ENCODE assay signal across 11 cellular contexts in the genomic region with DNA sequence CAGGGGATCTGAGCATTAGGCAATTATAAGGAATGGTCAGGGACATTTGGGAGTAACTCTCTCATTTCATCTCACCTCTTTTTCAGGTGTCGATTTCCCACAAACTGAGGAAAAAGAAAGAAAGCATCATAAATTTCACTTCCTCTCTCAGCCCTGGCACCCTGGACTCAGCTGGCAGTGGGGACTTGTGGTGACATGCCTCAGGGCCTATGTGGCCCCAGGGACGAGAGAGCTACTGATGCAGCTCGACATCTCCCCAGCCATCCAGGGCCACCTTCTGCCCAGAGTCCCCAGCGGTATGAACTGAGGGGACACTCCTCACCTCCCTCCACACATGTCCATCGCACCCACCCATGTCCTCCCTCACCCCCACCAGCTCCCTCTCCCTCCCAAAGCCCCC. TPM values are rescaled to one million over a fixed set of nuclear protein-coding genes. Genes with fewer than 3 reads are reported as not detected.
DNase-seq lines count a peak whose midpoint lies in the region; ATAC-seq and TF ChIP-seq lines count a peak whose summit lies in the region.
"Had no signal": no experiment of that assay in that cellular context is flagged by ENCODE, and none has a peak within 500 bp of the region (broad histone marks: within the 10 kb centered on the region; RNA-seq: fewer than 3 reads in every experiment).

No MANE protein-coding gene starts in this region.

- no peaks in the 10 kb centered on the region for H3K9me2 ChIP-seq in SK-N-SH

- H3K27ac ChIP-seq in esophagus muscularis mucosa (replicated peaks in 1 of 4) (peak overlapping the region; percentile 53 to 99 (median 96)), thyroid gland (peak overlapping the region in 2 of 3 donors; percentile 24 to 49), SK-N-SH (ENCODE audit: low read depth in 2 of 2, low read length in 1 of 2) (no peak overlapping the region)

- 0 out of 2 replicates have a peak, but pooled peaks cover 5% of the 10 kb centered on the region for H4K20me1 ChIP-seq in SK-N-SH (ENCODE audit: insufficient read depth)

- H3K4me3 ChIP-seq in esophagus muscularis mucosa (no peak overlapping the region), thyroid gland (replicated peaks in 1 of 3) (no peak overlapping the region), SK-N-SH (ENCODE audit: low read depth in 2 of 2, low read length in 1 of 2) (no peak overlapping the region)
- H3K4me3 ChIP-seq: prostate gland had no signal

- TF ChIP-seq POLR2A in esophagus muscularis mucosa (IDR thresholded peaks at IDR 0.05; ENCODE audit: low read depth) = no peak
- TF ChIP-seq POLR2A in thyroid gland (IDR thresholded peaks at IDR 0.05) = no peak

- POLR2A ChIA-PET in SK-N-SH (lab: Yijun Ruan, JAX) = interaction anchor here (0.7 kb wide), 1 partner anchor 10 kb away, joined by 3 read pairs; no protein-coding TSS in a partner anchor
- POLR2A ChIA-PET in activated CD4-positive, alpha-beta memory T cell treated with anti-CD3 and anti-CD28 coated beads for 36 hours (lab: Charles Lee) = interaction anchor here (0.5 kb wide), 1 partner anchor 72 kb away, joined by 4 read pairs; no protein-coding TSS in a partner anchor

- 78% methylated on average over 5 of the region's 5 CpGs for WGBS in esophagus muscularis mucosa
- WGBS in thyroid gland, 2 donors = 74 to 93% methylated on average over 5 of the region's 5 CpGs
- 91% methylated on average over 5 of the region's 5 CpGs for WGBS in SK-N-SH (ENCODE audit: low lambda C conversion rate)

- DNase-seq in activated T-cell treated with anti-CD3 and anti-CD28 coated beads, Interleukin-2, amount 50 U/mL, for 72 hours = no peak
- DNase-seq in activated T-cell treated with anti-CD3 and anti-CD28 coated beads, Interleukin-2, amount 50 U/mL, for 4 hours = no peak
- DNase-seq in esophagus muscularis mucosa (ENCODE audit: extremely low spot score) = no peak
- DNase-seq in thyroid gland = no peak
- no peak for DNase-seq in SK-N-SH
- DNase-seq in activated CD4-positive, alpha-beta memory T cell treated with anti-CD3 and anti-CD28 coated beads for 36 hours = no peak
- DNase-seq in DMS114 treated with DMSO at 0.1 percent for 48 hours (lab: John Stamatoyannopoulos, UW; ENCODE audit: unreplicated experiment) = no peak
- DNase-seq: activated naive CD8-positive, alpha-beta T cell treated with anti-CD3 and anti-CD28 coated beads, Interleukin-2, amount 10 ng/mL, durations not matched to agents 7 days and 5 days; NCI-H1417 had no signal

- intact Hi-C loops in esophagus muscularis mucosa (cut with DNase I) (loop anchor here (5.0 kb wide), 1 partner anchor 202 kb away; a partner anchor contains a TSS), thyroid gland (cut with DNase I) (no loop called here)
- intact Hi-C loops in activated CD4-positive, alpha-beta memory T cell treated with anti-CD3 and anti-CD28 coated beads for 36 hours (cut with micrococcal nuclease) = no loop called here

- H3K27ac Mint-ChIP-seq in activated T-cell treated with anti-CD3 and anti-CD28 coated beads, Interleukin-2, amount 50 U/mL, for 72 hours = peak overlapping the region; percentile 48
- H3K27ac Mint-ChIP-seq in IgD-negative memory B cell = peak overlapping the region; percentile 35 to 82 (median 53)
- no peak overlapping the region for H3K27ac Mint-ChIP-seq in activated CD4-positive, alpha-beta memory T cell treated with anti-CD3 and anti-CD28 coated beads for 36 hours
- H3K27ac Mint-ChIP-seq: activated naive CD8-positive, alpha-beta T cell treated with anti-CD3 and anti-CD28 coated beads, Interleukin-2, amount 10 ng/mL, durations not matched to agents 7 days and 5 days had no signal

- TF ChIP-seq EP300 in esophagus muscularis mucosa (IDR thresholded peaks at IDR 0.05) (no peak), SK-N-SH (IDR thresholded peaks at IDR 0.05; ENCODE audit: borderline replicate concordance in 1 of 2, low read depth in 1 of 2, low read length in 1 of 2) (no peak)

- H3K4me3 Mint-ChIP-seq in activated T-cell treated with anti-CD3 and anti-CD28 coated beads, Interleukin-2, amount 50 U/mL, for 72 hours = no peak overlapping the region
- no peak overlapping the region for H3K4me3 Mint-ChIP-seq in activated T-cell treated with anti-CD3 and anti-CD28 coated beads, Interleukin-2, amount 50 U/mL, for 4 hours
- H3K4me3 Mint-ChIP-seq in IgD-negative memory B cell = peak overlapping the region in 3 of 4 donors; percentile 21 to 81 (median 60)
- H3K4me3 Mint-ChIP-seq in activated CD4-positive, alpha-beta memory T cell treated with anti-CD3 and anti-CD28 coated beads for 36 hours = no peak overlapping the region
- H3K4me3 Mint-ChIP-seq: activated naive CD8-positive, alpha-beta T cell treated with anti-CD3 and anti-CD28 coated beads, Interleukin-2, amount 10 ng/mL, durations not matched to agents 7 days and 5 days had no signal

- H3K27me3 ChIP-seq in esophagus muscularis mucosa (no peaks in the 10 kb centered on the region), thyroid gland (no peaks in the 10 kb centered on the region), SK-N-SH (ENCODE audit: insufficient read depth) (no peaks in the 10 kb centered on the region)

- H3K27me3 Mint-ChIP-seq in activated T-cell treated with anti-CD3 and anti-CD28 coated beads, Interleukin-2, amount 50 U/mL, for 72 hours (ENCODE audit: low read depth) = no peaks in the 10 kb centered on the region
- H3K27me3 Mint-ChIP-seq in activated T-cell treated with anti-CD3 and anti-CD28 coated beads, Interleukin-2, amount 50 U/mL, for 4 hours (ENCODE audit: low read depth) = no peaks in the 10 kb centered on the region
- H3K27me3 Mint-ChIP-seq in IgD-negative memory B cell = peaks cover 57% of the 10 kb centered on the region
- H3K27me3 Mint-ChIP-seq in activated CD4-positive, alpha-beta memory T cell treated with anti-CD3 and anti-CD28 coated beads for 36 hours = no peaks in the 10 kb centered on the region
- H3K27me3 Mint-ChIP-seq: activated naive CD8-positive, alpha-beta T cell treated with anti-CD3 and anti-CD28 coated beads, Interleukin-2, amount 10 ng/mL, durations not matched to agents 7 days and 5 days had no signal

- peaks cover 18% of the 10 kb centered on the region for H3K4me1 Mint-ChIP-seq in activated T-cell treated with anti-CD3 and anti-CD28 coated beads, Interleukin-2, amount 50 U/mL, for 72 hours (ENCODE audit: low read depth)
- H3K4me1 Mint-ChIP-seq in activated T-cell treated with anti-CD3 and anti-CD28 coated beads, Interleukin-2, amount 50 U/mL, for 4 hours (ENCODE audit: low read depth) = peaks cover 36% of the 10 kb centered on the region
- H3K4me1 Mint-ChIP-seq in IgD-negative memory B cell = peaks cover 7 to 19% (median 16%) of the 10 kb centered on the region in 3 donors
- H3K4me1 Mint-ChIP-seq in activated CD4-positive, alpha-beta memory T cell treated with anti-CD3 and anti-CD28 coated beads for 36 hours (ENCODE audit: low read depth) = peaks cover 24% of the 10 kb centered on the region

- H3K36me3 ChIP-seq in esophagus muscularis mucosa (peaks cover 54 to 81% (median 73%) of the 10 kb centered on the region in 4 donors), thyroid gland (peaks cover 66 to 75% of the 10 kb centered on the region in 2 donors), SK-N-SH (replicated peaks in 1 of 2; ENCODE audit: control insufficient read depth in 1 of 2, insufficient read depth in 2 of 2, low read length in 1 of 2) (peaks cover 45 to 58% of the 10 kb centered on the region in 2 experiments)

- peaks cover 59% of the 10 kb centered on the region for H3F3A ChIP-seq in SK-N-SH (replicated peaks; ENCODE audit: insufficient read depth)

- H3K4me1 ChIP-seq in esophagus muscularis mucosa (peaks cover 72 to 100% (median 98%) of the 10 kb centered on the region in 4 donors), thyroid gland (peaks cover 12 to 67% of the 10 kb centered on the region in 2 donors), SK-N-SH (ENCODE audit: control insufficient read depth in 1 of 2, insufficient read depth in 2 of 2, low read depth in 1 of 2, low read length in 1 of 2) (peaks cover 8 to 35% of the 10 kb centered on the region in 2 experiments; a peak in 3 of 4 replicates)

- CTCF ChIA-PET in SK-N-SH (lab: Yijun Ruan, JAX) = no interaction called here
- CTCF ChIA-PET in activated CD4-positive, alpha-beta memory T cell treated with anti-CD3 and anti-CD28 coated beads for 36 hours (lab: Charles Lee) = interaction anchor here (0.9 to 1.1 kb wide), 2 partner anchors 9 to 33 kb away, joined by 3 read pairs; no protein-coding TSS in a partner anchor

- TF ChIP-seq RAD21 in SK-N-SH (IDR thresholded peaks at IDR 0.05; ENCODE audit: low read length) = no peak

- ATAC-seq in activated T-cell treated with anti-CD3 and anti-CD28 coated beads, Interleukin-2, amount 50 U/mL, for 72 hours (replicated peaks in 1 of 2) = no peak
- no peak for ATAC-seq in activated T-cell treated with anti-CD3 and anti-CD28 coated beads, Interleukin-2, amount 50 U/mL, for 4 hours

- H3K36me3 Mint-ChIP-seq in activated T-cell treated with anti-CD3 and anti-CD28 coated beads, Interleukin-2, amount 50 U/mL, for 72 hours (ENCODE audit: insufficient read depth in 2 of 2) = peaks cover 15 to 25% of the 10 kb centered on the region in 2 donors
- peaks cover 28% of the 10 kb centered on the region for H3K36me3 Mint-ChIP-seq in activated T-cell treated with anti-CD3 and anti-CD28 coated beads, Interleukin-2, amount 50 U/mL, for 4 hours (ENCODE audit: insufficient read depth)
- H3K36me3 Mint-ChIP-seq in IgD-negative memory B cell = no peaks in the 10 kb centered on the region
- peaks cover 43% of the 10 kb centered on the region for H3K36me3 Mint-ChIP-seq in activated CD4-positive, alpha-beta memory T cell treated with anti-CD3 and anti-CD28 coated beads for 36 hours

- H3K9ac ChIP-seq in SK-N-SH = no peak overlapping the region

- H2AFZ ChIP-seq in SK-N-SH (ENCODE audit: low read depth) = no peak overlapping the region

- peaks cover 45% of the 10 kb centered on the region for H3K79me2 ChIP-seq in SK-N-SH (ENCODE audit: insufficient read depth)

- no peak overlapping the region for H3K4me2 ChIP-seq in SK-N-SH

- no peaks in the 10 kb centered on the region for H3K9me3 Mint-ChIP-seq in activated T-cell treated with anti-CD3 and anti-CD28 coated beads, Interleukin-2, amount 50 U/mL, for 72 hours
- no peaks in the 10 kb centered on the region for H3K9me3 Mint-ChIP-seq in activated T-cell treated with anti-CD3 and anti-CD28 coated beads, Interleukin-2, amount 50 U/mL, for 4 hours
- H3K9me3 Mint-ChIP-seq in IgD-negative memory B cell = no peaks in the 10 kb centered on the region
- no peaks in the 10 kb centered on the region for H3K9me3 Mint-ChIP-seq in activated CD4-positive, alpha-beta memory T cell treated with anti-CD3 and anti-CD28 coated beads for 36 hours
- H3K9me3 Mint-ChIP-seq: activated naive CD8-positive, alpha-beta T cell treated with anti-CD3 and anti-CD28 coated beads, Interleukin-2, amount 10 ng/mL, durations not matched to agents 7 days and 5 days had no signal

- H3K9me3 ChIP-seq in esophagus muscularis mucosa = no peaks in the 10 kb centered on the region
- H3K9me3 ChIP-seq in thyroid gland = no peaks in the 10 kb centered on the region
- H3K9me3 ChIP-seq in SK-N-SH = no peaks in the 10 kb centered on the region
- H3K9me3 ChIP-seq: prostate gland had no signal

- TF ChIP-seq CTCF in esophagus muscularis mucosa (IDR thresholded peaks at IDR 0.05) = no peak
- no peak for TF ChIP-seq CTCF in thyroid gland (IDR thresholded peaks at IDR 0.05)
- TF ChIP-seq CTCF in SK-N-SH (IDR thresholded peaks at IDR 0.05) = no peak

RNA-seq across cellular contexts. Expression of a gene that starts 11.7 kb away (rescaled TPM):
- 10 to 100 TPM; 48.4 to 52.1 TPM for total RNA-seq in activated T-cell treated with anti-CD3 and anti-CD28 coated beads, Interleukin-2, amount 50 U/mL, for 72 hours
- 10 to 100 TPM; 28.0 to 34.5 (median 33.0) TPM for total RNA-seq in activated T-cell treated with anti-CD3 and anti-CD28 coated beads, Interleukin-2, amount 50 U/mL, for 4 hours
- polyA plus RNA-seq in IgD-negative memory B cell (2.4 TPM), SK-N-SH (2012; rRNA removed) (68.3 and 92.9 TPM in 2 replicates)
- total RNA-seq in esophagus muscularis mucosa (100 to 1,000 TPM; 146 to 464 (median 247) TPM), thyroid gland (100 to 1,000 TPM; 131 to 185 (median 150) TPM)
- polyA plus RNA-seq in SK-N-SH (2012; cell fraction: cytosol; rRNA removed) = 86.7 and 93.2 TPM in 2 replicates
- 72.6 and 75.2 TPM in 2 replicates for polyA plus RNA-seq in SK-N-SH (2012; cell fraction: nucleus; rRNA removed)
- total RNA-seq in activated CD4-positive, alpha-beta memory T cell treated with anti-CD3 and anti-CD28 coated beads for 36 hours = 10 to 100 TPM; 47.5 to 49.6 TPM

RNA-seq across cellular contexts. Expression of a gene that starts 19.7 kb away (rescaled TPM):
- total RNA-seq in activated T-cell treated with anti-CD3 and anti-CD28 coated beads, Interleukin-2, amount 50 U/mL, for 72 hours = not detected
- total RNA-seq in activated T-cell treated with anti-CD3 and anti-CD28 coated beads, Interleukin-2, amount 50 U/mL, for 4 hours = not detected
- polyA plus RNA-seq in IgD-negative memory B cell (not detected), SK-N-SH (2012; rRNA removed) (0.15 and 0.20 TPM in 2 replicates)
- total RNA-seq in esophagus muscularis mucosa (under 1 TPM in 2 of 4 donors, not detected in 2; 0.52 to 0.75 TPM), thyroid gland (100 to 1,000 TPM in 1 of 4 donors, 10 to 100 TPM in 1, 1 to 10 TPM in 2; 4.0 to 325 (median 14.1) TPM)
- 0.10 and 0.13 TPM in 2 replicates for polyA plus RNA-seq in SK-N-SH (2012; cell fraction: cytosol; rRNA removed)
- polyA plus RNA-seq in SK-N-SH (2012; cell fraction: nucleus; rRNA removed) = 0.27 and 0.68 TPM in 2 replicates
- total RNA-seq in activated CD4-positive, alpha-beta memory T cell treated with anti-CD3 and anti-CD28 coated beads for 36 hours = not detected
- total RNA-seq: activated naive CD8-positive, alpha-beta T cell treated with anti-CD3 and anti-CD28 coated beads, Interleukin-2, amount 10 ng/mL, durations not matched to agents 7 days and 5 days had no signal

RNA-seq across cellular contexts. Expression of a gene that starts 45.2 kb away (rescaled TPM):
- under 1 TPM; 0.29 to 0.67 TPM for total RNA-seq in activated T-cell treated with anti-CD3 and anti-CD28 coated beads, Interleukin-2, amount 50 U/mL, for 72 hours
- total RNA-seq in activated T-cell treated with anti-CD3 and anti-CD28 coated beads, Interleukin-2, amount 50 U/mL, for 4 hours = under 1 TPM; 0.05 to 0.84 (median 0.15) TPM
- polyA plus RNA-seq in IgD-negative memory B cell (not detected), SK-N-SH (2012; rRNA removed) (0.71 and 1.6 TPM in 2 replicates)
- total RNA-seq in esophagus muscularis mucosa (1 to 10 TPM in 3 of 4 donors, under 1 TPM in 1; 0.83 to 3.3 (median 1.8) TPM), thyroid gland (100 to 1,000 TPM; 229 to 449 (median 336) TPM)
- 0.97 and 0.98 TPM in 2 replicates for polyA plus RNA-seq in SK-N-SH (2012; cell fraction: cytosol; rRNA removed)
- polyA plus RNA-seq in SK-N-SH (2012; cell fraction: nucleus; rRNA removed) = 1.2 and 1.6 TPM in 2 replicates
- under 1 TPM; 0.17 to 0.26 TPM for total RNA-seq in activated CD4-positive, alpha-beta memory T cell treated with anti-CD3 and anti-CD28 coated beads for 36 hours

RNA-seq across cellular contexts. Expression of a gene that starts 53.8 kb away (rescaled TPM):
- total RNA-seq in activated T-cell treated with anti-CD3 and anti-CD28 coated beads, Interleukin-2, amount 50 U/mL, for 72 hours = 1 to 10 TPM; 1.3 to 1.9 TPM
- total RNA-seq in activated T-cell treated with anti-CD3 and anti-CD28 coated beads, Interleukin-2, amount 50 U/mL, for 4 hours = 1 to 10 TPM; 1.0 to 2.8 (median 1.3) TPM
- not detected for polyA plus RNA-seq in IgD-negative memory B cell
- 100 to 1,000 TPM; 117 to 144 (median 137) TPM for total RNA-seq in esophagus muscularis mucosa
- total RNA-seq in thyroid gland = 100 to 1,000 TPM; 152 to 215 (median 178) TPM
- polyA plus RNA-seq in SK-N-SH (2012; rRNA removed) = 0.10 and 0.12 TPM in 2 replicates
- polyA plus RNA-seq in SK-N-SH (2012; cell fraction: cytosol; rRNA removed) = 0.03 and 0.06 TPM in 2 replicates
- polyA plus RNA-seq in SK-N-SH (2012; cell fraction: nucleus; rRNA removed) = 0.32 and 0.73 TPM in 2 replicates
- total RNA-seq in activated CD4-positive, alpha-beta memory T cell treated with anti-CD3 and anti-CD28 coated beads for 36 hours = 1 to 10 TPM; 1.5 to 1.9 TPM

Comparison
In these comparisons a context has a peak if more than half of its experiments do, and no peak if none do; other contexts are left out.
1. H3K4me3 Mint-ChIP-seq: peak in IgD-negative memory B cell (3 of 4); none in activated T-cell treated with anti-CD3 and anti-CD28 coated beads, Interleukin-2, amount 50 U/mL, for 72 hours (0 of 2), activated T-cell treated with anti-CD3 and anti-CD28 coated beads, Interleukin-2, amount 50 U/mL, for 4 hours (single experiment) and activated CD4-positive, alpha-beta memory T cell treated with anti-CD3 and anti-CD28 coated beads for 36 hours (single experiment).
2. H3K27ac ChIP-seq: peak in esophagus muscularis mucosa (4 of 4) and thyroid gland (2 of 3); none in SK-N-SH (0 of 2).
3. RNA of a gene that starts 45.2 kb away (total RNA-seq): 229 to 449 TPM in thyroid gland; 0.83 to 3.3 TPM in esophagus muscularis mucosa, 0.29 to 0.67 TPM in activated T-cell treated with anti-CD3 and anti-CD28 coated beads, Interleukin-2, amount 50 U/mL, for 72 hours, 0.17 to 0.26 TPM in activated CD4-positive, alpha-beta memory T cell treated with anti-CD3 and anti-CD28 coated beads for 36 hours and 0.05 to 0.84 TPM in activated T-cell treated with anti-CD3 and anti-CD28 coated beads, Interleukin-2, amount 50 U/mL, for 4 hours; every median in the first group is over 10 times any median in the second.